1 cellular context compared by ENCODE assay signal in the genomic region with DNA sequence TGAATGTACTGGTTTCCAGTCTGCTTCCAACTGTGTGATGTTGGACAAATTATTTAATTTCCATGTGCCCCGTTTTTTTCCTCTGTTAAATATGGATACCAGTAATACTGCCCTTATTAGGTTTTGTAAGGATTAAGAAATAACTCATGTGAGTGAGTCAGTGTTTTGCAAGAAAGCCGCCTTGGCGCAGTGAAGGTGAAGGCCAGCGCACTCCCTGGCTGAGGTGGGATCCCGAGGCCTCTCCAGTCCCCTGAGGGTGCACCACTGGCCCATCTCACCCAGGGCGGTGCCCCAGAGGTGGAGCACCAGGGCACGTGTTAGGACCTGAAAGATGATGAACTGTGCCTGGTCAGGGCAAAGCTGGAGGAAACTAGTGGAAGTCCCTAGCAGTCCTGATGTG.
TF ChIP-seq lines count a peak whose summit lies in the region.

No MANE protein-coding gene starts in this region.

TF ChIP-seq in IMR-90, 13 proteins besides CTCF, POLR2A, EP300 and RAD21 (continued from another document):
- TF ChIP-seq MXI1 (IDR thresholded peaks at IDR 0.05; ENCODE audit: borderline replicate concordance, low read depth, low read length) (no peak), RCOR1 (IDR thresholded peaks at IDR 0.05; ENCODE audit: insufficient replicate concordance, low read length) (no peak)
- TF ChIP-seq, protein P1, sequence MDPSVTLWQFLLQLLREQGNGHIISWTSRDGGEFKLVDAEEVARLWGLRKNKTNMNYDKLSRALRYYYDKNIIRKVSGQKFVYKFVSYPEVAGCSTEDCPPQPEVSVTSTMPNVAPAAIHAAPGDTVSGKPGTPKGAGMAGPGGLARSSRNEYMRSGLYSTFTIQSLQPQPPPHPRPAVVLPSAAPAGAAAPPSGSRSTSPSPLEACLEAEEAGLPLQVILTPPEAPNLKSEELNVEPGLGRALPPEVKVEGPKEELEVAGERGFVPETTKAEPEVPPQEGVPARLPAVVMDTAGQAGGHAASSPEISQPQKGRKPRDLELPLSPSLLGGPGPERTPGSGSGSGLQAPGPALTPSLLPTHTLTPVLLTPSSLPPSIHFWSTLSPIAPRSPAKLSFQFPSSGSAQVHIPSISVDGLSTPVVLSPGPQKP (IDR thresholded peaks at IDR 0.05; ENCODE audit: borderline replicate concordance, low read depth, low read length): no peak
